Comparison of ENCODE assay signal across 10 cellular contexts in the genomic region with DNA sequence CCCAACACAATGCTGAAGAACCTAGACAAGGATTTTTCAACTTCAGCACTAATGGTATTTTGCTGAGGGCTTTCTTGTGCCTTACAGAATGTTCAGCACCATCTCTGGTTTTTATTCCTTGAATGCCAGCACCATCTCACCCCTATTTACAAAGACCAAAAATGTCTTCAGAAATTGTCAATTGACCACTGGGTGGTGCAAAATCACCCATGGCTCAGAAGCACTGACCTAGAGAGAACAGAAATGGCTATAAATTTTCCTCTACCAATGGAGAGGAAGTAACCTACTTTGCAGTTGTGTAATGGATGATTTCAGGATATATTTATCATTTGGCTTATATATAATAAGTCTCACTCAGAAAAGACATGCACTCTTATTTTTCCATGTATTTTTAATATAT.
DNase-seq lines count a peak whose midpoint lies in the region; ATAC-seq and TF ChIP-seq lines count a peak whose summit lies in the region.
"Had no signal": no experiment of that assay in that cellular context is flagged by ENCODE, and none has a peak within 500 bp of the region (broad histone marks: within the 10 kb centered on the region; RNA-seq: fewer than 3 reads in every experiment).

No MANE protein-coding gene starts in this region.

- H3K4me3 ChIP-seq in Peyer's patch = no peak overlapping the region

- no peaks in the 10 kb centered on the region for H3K27me3 ChIP-seq in Peyer's patch

- H3K4me1 ChIP-seq in Peyer's patch = no peaks in the 10 kb centered on the region

- H3K27ac ChIP-seq in 22Rv1 (no peak overlapping the region), Peyer's patch (no peak overlapping the region)

- no peak for TF ChIP-seq POLR2A in Peyer's patch (IDR thresholded peaks at IDR 0.05)

- peak; percentile 29; the same call in 1 of the 2 replicates for TF ChIP-seq CTCF in 22Rv1 (IDR thresholded peaks at IDR 0.05)
- TF ChIP-seq CTCF in Peyer's patch (IDR thresholded peaks at IDR 0.05) = peak in 3 of 6 experiments; percentile 11 to 28 (median 27)

- H3K9me3 ChIP-seq in Peyer's patch = no peaks in the 10 kb centered on the region

- no peaks in the 10 kb centered on the region for H3K36me3 ChIP-seq in Peyer's patch

- DNase-seq in NCI-H69 (lab: John Stamatoyannopoulos, UW) (peak; percentile 4), fibroblast of gingiva (ENCODE audit: low read depth) (peak; percentile 7), Peyer's patch (no peak), UCSD-AML1 (lab: John Stamatoyannopoulos, UW; ENCODE audit: unreplicated experiment) (no peak)
- DNase-seq: activated CD4-positive, CD25-positive, alpha-beta regulatory T cell; cerebellar nuclear complex had no signal

- ATAC-seq in GM18517 (IDR thresholded peaks at IDR 0.05; ENCODE audit: unreplicated experiment) (peak; percentile 76), HG03135 (IDR thresholded peaks at IDR 0.05; ENCODE audit: unreplicated experiment) (no peak), HG02870 (IDR thresholded peaks at IDR 0.05; ENCODE audit: unreplicated experiment) (no peak)

Comparison
In these comparisons a context has a peak if more than half of its experiments do, and no peak if none do; other contexts are left out.
1. DNase-seq: peak in NCI-H69 (single experiment) and fibroblast of gingiva (single experiment); none in Peyer's patch (0 of 3) and UCSD-AML1 (single experiment).